25 cellular contexts compared by ENCODE assay signal in the genomic region with DNA sequence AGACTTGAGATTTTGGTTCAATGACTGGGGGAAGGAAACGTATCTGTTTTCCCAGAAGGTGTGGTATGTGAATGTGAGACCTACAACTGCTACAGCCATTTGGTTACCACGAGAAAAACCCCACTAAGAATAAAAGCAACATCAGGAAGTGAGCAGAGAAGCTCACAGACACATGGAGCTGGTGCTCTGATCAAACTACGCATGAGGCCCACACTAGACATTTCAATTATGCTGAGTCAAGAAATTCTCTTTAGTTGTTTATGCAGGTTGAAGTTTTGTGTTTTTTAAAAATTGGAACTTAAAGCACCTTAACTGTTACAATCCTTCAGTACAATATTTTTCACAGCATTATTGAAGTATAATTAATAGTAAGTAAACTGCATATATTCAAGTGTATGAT.
"Had no signal": no experiment of that assay in that cellular context is flagged by ENCODE, and none has a peak within 500 bp of the region (broad histone marks: within the 10 kb centered on the region; RNA-seq: fewer than 3 reads in every experiment).

No MANE protein-coding gene starts in this region.

- DNase-seq: activated CD4-positive, alpha-beta T cell treated with anti-CD3 and anti-CD28 coated beads for 36 hours; activated CD4-positive, alpha-beta T cell treated with anti-CD3 and anti-CD28 coated beads, Interleukin-2, amount 10 ng/mL, durations not matched to agents 7 days and 5 days; activated CD4-positive, alpha-beta T cell treated with anti-CD3 and anti-CD28 coated beads, Interleukin-2, amount 50 U/mL, for 48 hours; activated CD8-positive, alpha-beta T cell treated with anti-CD3 and anti-CD28 coated beads, Interleukin-2, amount 10 ng/mL, durations not matched to agents 7 days and 5 days; activated gamma-delta T cell; activated naive CD4-positive, alpha-beta T cell treated with Interleukin-2 at 50 U/mL for 16 hours; activated T-cell treated with anti-CD3 and anti-CD28 coated beads, Interleukin-2, amount 50 U/mL, for 24 hours; amygdala; NCI-H1105 treated with DMSO at 0.1 percent for 48 hours; NCI-H1436; NCI-H1694; NCI-H1930; NCI-H2081 treated with DMSO at 0.1 percent for 48 hours; NCI-H345; NCI-H524 treated with DMSO at 0.1 percent for 48 hours; SHP77; SJCRH30 had no signal

- ATAC-seq: activated CD4-positive, alpha-beta T cell treated with anti-CD3 and anti-CD28 coated beads for 36 hours; activated CD8-positive, alpha-beta T cell treated with anti-CD3 and anti-CD28 coated beads, Interleukin-2, amount 10 ng/mL, durations not matched to agents 7 days and 5 days; Panc1 had no signal

- H3K27ac ChIP-seq: ascending aorta, cardiac muscle cell, SJCRH30, SK-N-MC had no signal

- H3K27ac Mint-ChIP-seq: activated CD4-positive, alpha-beta T cell treated with anti-CD3 and anti-CD28 coated beads for 36 hours; activated CD4-positive, alpha-beta T cell treated with anti-CD3 and anti-CD28 coated beads, Interleukin-2, amount 10 ng/mL, durations not matched to agents 7 days and 5 days; activated CD8-positive, alpha-beta T cell treated with anti-CD3 and anti-CD28 coated beads, Interleukin-2, amount 10 ng/mL, durations not matched to agents 7 days and 5 days; activated naive CD4-positive, alpha-beta T cell treated with anti-CD3 and anti-CD28 coated beads, Interleukin-2, amount 50 U/mL, for 24 hours; activated T-cell treated with anti-CD3 and anti-CD28 coated beads, Interleukin-2, amount 50 U/mL, for 24 hours; activated T-helper 2 cell treated with anti-CD3 and anti-CD28 coated beads, Interferon-gamma antibody, Interleukin-2, Interleukin-4, amounts not matched to agents 10 μg/mL and 5 μg/mL and 100 μg/mL, durations not matched to agents 14 hours and 24 hours and 36 hours had no signal

- H3K4me3 ChIP-seq: ascending aorta, cardiac muscle cell, SJCRH30, SK-N-MC had no signal

- H3K27me3 ChIP-seq: ascending aorta, cardiac muscle cell, SJCRH30 had no signal

- H3K27me3 Mint-ChIP-seq: activated CD4-positive, alpha-beta T cell treated with anti-CD3 and anti-CD28 coated beads for 36 hours; activated naive CD4-positive, alpha-beta T cell treated with anti-CD3 and anti-CD28 coated beads, Interleukin-2, amount 50 U/mL, for 24 hours; activated T-cell treated with anti-CD3 and anti-CD28 coated beads, Interleukin-2, amount 50 U/mL, for 24 hours; central memory CD8-positive, alpha-beta T cell had no signal

- H3K4me1 Mint-ChIP-seq: central memory CD8-positive, alpha-beta T cell had no signal

- FAIRE-seq: TTC549 had no signal

- H3K36me3 ChIP-seq: ascending aorta, cardiac muscle cell, SJCRH30 had no signal

- H3K36me3 Mint-ChIP-seq: activated naive CD4-positive, alpha-beta T cell treated with anti-CD3 and anti-CD28 coated beads, Interleukin-2, amount 50 U/mL, for 24 hours had no signal

- H3K9me3 ChIP-seq: ascending aorta, SJCRH30 had no signal

- H3K4me1 ChIP-seq: ascending aorta, SJCRH30 had no signal

- H3K4me3 Mint-ChIP-seq: activated CD4-positive, alpha-beta T cell treated with anti-CD3 and anti-CD28 coated beads for 36 hours; activated CD4-positive, alpha-beta T cell treated with anti-CD3 and anti-CD28 coated beads, Interleukin-2, amount 10 ng/mL, durations not matched to agents 7 days and 5 days; activated CD8-positive, alpha-beta T cell treated with anti-CD3 and anti-CD28 coated beads, Interleukin-2, amount 10 ng/mL, durations not matched to agents 7 days and 5 days; activated naive CD4-positive, alpha-beta T cell treated with anti-CD3 and anti-CD28 coated beads, Interleukin-2, amount 50 U/mL, for 24 hours; activated T-cell treated with anti-CD3 and anti-CD28 coated beads, Interleukin-2, amount 50 U/mL, for 24 hours; central memory CD8-positive, alpha-beta T cell had no signal

- H3K9me3 Mint-ChIP-seq: activated naive CD4-positive, alpha-beta T cell treated with anti-CD3 and anti-CD28 coated beads, Interleukin-2, amount 50 U/mL, for 24 hours; activated T-helper 2 cell treated with anti-CD3 and anti-CD28 coated beads, Interferon-gamma antibody, Interleukin-2, Interleukin-4, amounts not matched to agents 10 μg/mL and 5 μg/mL and 100 μg/mL, durations not matched to agents 14 hours and 24 hours and 36 hours; central memory CD8-positive, alpha-beta T cell had no signal
